35 cellular contexts compared by ENCODE assay signal in genomic region chr6:123594776-123595175, GRCh38. TPM values are rescaled to one million over a fixed set of nuclear protein-coding genes. Genes with fewer than 3 reads are reported as not detected.
"Had no signal": no experiment of that assay in that cellular context is flagged by ENCODE, and none has a peak within 500 bp of the region (broad histone marks: within the 10 kb centered on the region; RNA-seq: fewer than 3 reads in every experiment).

No MANE protein-coding gene starts in this region.

- DNase-seq: activated B cell treated with CpG ODN at 0.5 μM for 24 hours; activated CD4-positive, alpha-beta memory T cell treated with anti-CD3 and anti-CD28 coated beads for 36 hours; activated CD4-positive, alpha-beta T cell treated with anti-CD3 and anti-CD28 coated beads for 4 hours; activated CD4-positive, alpha-beta T cell treated with anti-CD3 and anti-CD28 coated beads, Interleukin-2, amount 10 ng/mL, durations not matched to agents 24 days and 14 days; activated CD4-positive, alpha-beta T cell treated with anti-CD3 and anti-CD28 coated beads, Interleukin-2, amount 50 U/mL, for 1 hour; activated CD4-positive, alpha-beta T cell treated with anti-CD3 and anti-CD28 coated beads, Interleukin-2, amount 50 U/mL, for 4 hours; activated CD4-positive, CD25-positive, alpha-beta regulatory T cell treated with anti-CD3 and anti-CD28 coated beads, Interleukin-2, amount 50 U/mL, for 72 hours; activated CD8-positive, alpha-beta memory T cell treated with anti-CD3 and anti-CD28 coated beads, Interleukin-2, amount 50 U/mL, for 4 hours; activated CD8-positive, alpha-beta T cell treated with anti-CD3 and anti-CD28 coated beads for 36 hours; activated effector memory CD4-positive, alpha-beta T cell treated with anti-CD3 and anti-CD28 coated beads, Interleukin-2, amount 50 U/mL, for 16 hours; activated gamma-delta T cell treated with Interleukin-2 at 50 U/mL for 16 hours; activated naive CD4-positive, alpha-beta T cell; activated naive CD4-positive, alpha-beta T cell treated with anti-CD3 and anti-CD28 coated beads for 36 hours; activated naive CD4-positive, alpha-beta T cell treated with anti-CD3 and anti-CD28 coated beads, Interleukin-2, amount 50 U/mL, for 16 hours; activated naive CD8-positive, alpha-beta T cell treated with anti-CD3 and anti-CD28 coated beads, Interleukin-2, amount 10 ng/mL, durations not matched to agents 7 days and 5 days; activated naive CD8-positive, alpha-beta T cell treated with anti-CD3 and anti-CD28 coated beads, Interleukin-2, amount 50 U/mL, for 24 hours; activated T-cell treated with anti-CD3 and anti-CD28 coated beads for 4 hours; activated T-cell treated with anti-CD3 and anti-CD28 coated beads, Interleukin-2, amount 50 U/mL, for 1 hour; activated T-cell treated with anti-CD3 and anti-CD28 coated beads, Interleukin-2, amount 50 U/mL, for 4 hours; activated T-cell treated with anti-CD3 and anti-CD28 coated beads, Interleukin-2, amount 50 U/mL, for 72 hours; amygdala; anterior cingulate cortex; caudate nucleus; cerebellar nuclear complex; T-helper 2 cell; T-helper 9 cell had no signal

- H3K27ac ChIP-seq: ascending aorta, cardiac muscle cell, VCaP had no signal

- H3K27me3 ChIP-seq: ascending aorta, cardiac muscle cell had no signal

- FAIRE-seq: bronchial epithelial cell, TTC549 had no signal

- H3K4me1 ChIP-seq: ascending aorta had no signal

- ATAC-seq: activated CD8-positive, alpha-beta T cell treated with anti-CD3 and anti-CD28 coated beads for 36 hours; activated naive CD8-positive, alpha-beta T cell treated with anti-CD3 and anti-CD28 coated beads, Interleukin-2, amount 50 U/mL, for 24 hours; activated T-cell treated with anti-CD3 and anti-CD28 coated beads, Interleukin-2, amount 50 U/mL, for 4 hours; activated T-cell treated with anti-CD3 and anti-CD28 coated beads, Interleukin-2, amount 50 U/mL, for 72 hours; activated T-helper 17 cell treated with anti-CD3 and anti-CD28 coated beads, Interleukin-2, amount 50 U/mL, for 72 hours had no signal

- H3K4me3 ChIP-seq: ascending aorta, cardiac muscle cell had no signal

- H3K36me3 ChIP-seq: ascending aorta, cardiac muscle cell had no signal

- H3K9me3 ChIP-seq: ascending aorta had no signal

RNA-seq across cellular contexts. Expression of gene TRDN, which starts 42.0 kb away (rescaled TPM):
- total RNA-seq: activated B cell treated with CpG ODN at 0.5 μM for 24 hours; activated CD4-positive, alpha-beta memory T cell treated with anti-CD3 and anti-CD28 coated beads for 36 hours; activated CD4-positive, alpha-beta T cell treated with anti-CD3 and anti-CD28 coated beads, Interleukin-2, amount 10 ng/mL, durations not matched to agents 24 days and 14 days; activated CD8-positive, alpha-beta memory T cell treated with anti-CD3 and anti-CD28 coated beads for 36 hours; activated CD8-positive, alpha-beta T cell treated with anti-CD3 and anti-CD28 coated beads for 36 hours; activated naive CD4-positive, alpha-beta T cell treated with anti-CD3 and anti-CD28 coated beads for 36 hours; activated naive CD8-positive, alpha-beta T cell treated with anti-CD3 and anti-CD28 coated beads, Interleukin-2, amount 10 ng/mL, durations not matched to agents 7 days and 5 days; activated T-cell treated with anti-CD3 and anti-CD28 coated beads, Interleukin-2, amount 50 U/mL, for 4 hours; activated T-cell treated with anti-CD3 and anti-CD28 coated beads, Interleukin-2, amount 50 U/mL, for 72 hours; activated T-helper 1 cell treated with anti-CD3 and anti-CD28 coated beads, Interleukin-12 subunit alpha, Interleukin-12 subunit beta, Interleukin-2, Interleukin-4 antibody, amounts not matched to agents 30 ng/mL and 10 ng/mL and 1 ng/mL, durations not matched to agents 14 hours and 24 hours and 36 hours; activated T-helper 17 cell treated with anti-CD3 and anti-CD28 coated beads, Interleukin-2, amount 50 U/mL, for 72 hours; ascending aorta; bronchial epithelial cell; chondrocyte had no signal
